Comparison of ENCODE assay signal across 10 cellular contexts in the genomic region with DNA sequence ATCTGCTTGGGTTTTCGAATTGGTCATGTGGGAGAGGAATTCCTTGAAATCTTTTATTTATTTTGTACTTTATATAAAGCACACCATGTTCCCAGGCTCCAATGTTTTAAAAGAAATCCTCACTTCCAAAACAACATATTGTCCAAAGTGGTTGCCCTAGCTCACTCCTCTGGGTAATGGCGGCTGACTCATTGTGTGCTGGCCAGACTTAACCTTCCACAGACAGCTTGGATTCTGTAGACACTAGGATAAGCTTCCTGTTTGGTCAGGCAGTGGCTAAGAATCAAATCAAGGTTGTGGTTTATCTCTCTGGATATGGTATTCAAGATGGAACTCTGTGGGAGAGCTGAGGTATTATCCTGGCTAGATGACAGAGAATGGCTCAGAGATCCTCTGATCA. TPM values are rescaled to one million over a fixed set of nuclear protein-coding genes. Genes with fewer than 3 reads are reported as not detected.
DNase-seq lines count a peak whose midpoint lies in the region; ATAC-seq and TF ChIP-seq lines count a peak whose summit lies in the region.
"Had no signal": no experiment of that assay in that cellular context is flagged by ENCODE, and none has a peak within 500 bp of the region (broad histone marks: within the 10 kb centered on the region; RNA-seq: fewer than 3 reads in every experiment).

No MANE protein-coding gene starts in this region.

- H3K27ac ChIP-seq in HCT116 (ENCODE audit: low read depth, low read length) (no peak overlapping the region), adrenal gland (no peak overlapping the region), heart left ventricle (peak overlapping the region in 6 of 12 donors; percentile 9 to 57 (median 38))
- H3K27ac ChIP-seq: uterus had no signal

- H2AFZ ChIP-seq in HCT116 (ENCODE audit: low read depth, low read length, poor library complexity, severe bottlenecking), result no peak overlapping the region

- H3K4me3 ChIP-seq in HCT116 (replicated peaks in 1 of 2; ENCODE audit: low read depth in 1 of 2, low read length in 2 of 2), result no peak overlapping the region
- H3K4me3 ChIP-seq in adrenal gland, result no peak overlapping the region
- no peak overlapping the region for H3K4me3 ChIP-seq in heart left ventricle
- H3K4me3 ChIP-seq: uterus had no signal

- 46 to 67% (median 50%) methylated on average over 2 of the region's 2 CpGs for WGBS in adrenal gland, 4 donors
- WGBS in heart left ventricle, 4 donors, result 61 to 73% (median 69%) methylated on average over 2 of the region's 2 CpGs

- CTCF ChIA-PET in HCT116 (lab: Charles Lee), result interaction anchor here (1.2 kb wide), 1 partner anchor 417 kb away, joined by 3 read pairs; no protein-coding TSS in a partner anchor

- TF ChIP-seq RAD21 in HCT116 (IDR thresholded peaks at IDR 0.05; ENCODE audit: low read depth), result no peak

- intact Hi-C loops in HCT116 (cut with micrococcal nuclease) (no loop called here), adrenal gland (cut with DNase I) (loop anchor here in 1 of 2 donors (10.0 kb wide), 1 partner anchor 403 kb away; no protein-coding TSS in a partner anchor), heart left ventricle (cut with DNase I) (loop anchor here in 2 of 10 donors (10.0 kb wide), 1 partner anchor 403 kb away; no protein-coding TSS in a partner anchor)

- POLR2A ChIA-PET in HCT116 (lab: Charles Lee), result no interaction called here

- H3K36me3 ChIP-seq in HCT116 (ENCODE audit: control insufficient read depth in 1 of 2, insufficient read depth in 2 of 2, low read length in 2 of 2) (no peaks in the 10 kb centered on the region), adrenal gland (replicated peaks in 1 of 2) (no peaks in the 10 kb centered on the region), heart left ventricle (no peaks in the 10 kb centered on the region)
- H3K36me3 ChIP-seq: uterus had no signal

- peaks cover 0 to 6% of the 10 kb centered on the region in 2 experiments; a peak in 2 of 4 replicates for H3K4me1 ChIP-seq in HCT116 (ENCODE audit: control insufficient read depth in 1 of 2, insufficient read depth in 2 of 2, low read length in 2 of 2)
- peaks cover 7 to 8% of the 10 kb centered on the region in 2 donors for H3K4me1 ChIP-seq in adrenal gland (replicated peaks in 1 of 2)
- H3K4me1 ChIP-seq in heart left ventricle, result peaks cover 0 to 19% (median 6%) of the 10 kb centered on the region in 12 donors
- H3K4me1 ChIP-seq: uterus had no signal

- H4K20me1 ChIP-seq in HCT116 (ENCODE audit: insufficient read depth), result no peaks in the 10 kb centered on the region

- peak; percentile 15 for DNase-seq in HCT116 (ENCODE audit: low read depth, low spot score)
- peak in 4 of 7 donors; percentile 3 to 58 (median 22) for DNase-seq in adrenal gland
- peak in 2 of 5 donors; percentile 38 to 68 for DNase-seq in heart left ventricle
- peak; percentile 94 for DNase-seq in stromal cell of bone marrow (ENCODE audit: low read depth)
- no peak for DNase-seq in iPS-NIHi11 (ENCODE audit: low spot score)
- no peak for DNase-seq in activated effector memory CD4-positive, alpha-beta T cell treated with anti-CD3 and anti-CD28 coated beads, Interleukin-2, amount 50 U/mL, for 16 hours
- DNase-seq in SKM-1 (lab: John Stamatoyannopoulos, UW; ENCODE audit: unreplicated experiment), result no peak
- DNase-seq: activated CD8-positive, alpha-beta T cell treated with anti-CD3 and anti-CD28 coated beads for 36 hours; uterus had no signal

- TF ChIP-seq POLR2A in HCT116 (IDR thresholded peaks at IDR 0.05; ENCODE audit: borderline replicate concordance, extremely low read depth, insufficient read depth, insufficient read length) (no peak), adrenal gland (IDR thresholded peaks at IDR 0.05) (no peak), heart left ventricle (IDR thresholded peaks at IDR 0.05) (no peak)

- H3K9me2 ChIP-seq in HCT116 (ENCODE audit: insufficient read depth), result no peaks in the 10 kb centered on the region

- H3K4me2 ChIP-seq in HCT116 (ENCODE audit: low read length), result no peak overlapping the region

- BruUV-seq in HCT116 (replicated peaks; lab: Mats Ljungman, UMichigan), result no TSS peak

- ATAC-seq in HCT116 (peak; percentile 61; the same call in 1 of the 2 replicates), heart left ventricle (peak; percentile 84 to 97 (median 90)), GM18909 (IDR thresholded peaks at IDR 0.05; ENCODE audit: poor library complexity, unreplicated experiment) (no peak)
- ATAC-seq: activated CD8-positive, alpha-beta T cell treated with anti-CD3 and anti-CD28 coated beads for 36 hours had no signal

- H3K9ac ChIP-seq in HCT116 (ENCODE audit: low read length), result no peak overlapping the region

- no peaks in the 10 kb centered on the region for H3K9me3 ChIP-seq in HCT116 (ENCODE audit: control insufficient read depth in 1 of 2, insufficient read depth in 1 of 2, low read depth in 1 of 2, low read length in 2 of 2)
- no peaks in the 10 kb centered on the region for H3K9me3 ChIP-seq in adrenal gland (replicated peaks in 1 of 3)
- no peaks in the 10 kb centered on the region for H3K9me3 ChIP-seq in heart left ventricle
- H3K9me3 ChIP-seq: uterus had no signal

- TF ChIP-seq CTCF in HCT116 (IDR thresholded peaks at IDR 0.05 in 2 of 3, conservative IDR thresholded peaks at IDR 0.05 in 1 of 3; ENCODE audit: borderline replicate concordance in 1 of 3, insufficient read depth in 1 of 3, low read depth in 2 of 3, low read length in 2 of 3) (no peak), adrenal gland (IDR thresholded peaks at IDR 0.05) (no peak), heart left ventricle (IDR thresholded peaks at IDR 0.05) (no peak)

- H3K27me3 ChIP-seq in HCT116 (ENCODE audit: insufficient read depth, low read length), result no peaks in the 10 kb centered on the region
- H3K27me3 ChIP-seq in adrenal gland, result no peaks in the 10 kb centered on the region
- H3K27me3 ChIP-seq in heart left ventricle, result no peaks in the 10 kb centered on the region
- H3K27me3 ChIP-seq: uterus had no signal

- H3K79me2 ChIP-seq in HCT116 (ENCODE audit: insufficient read depth, low read length), result no peaks in the 10 kb centered on the region

- RAD21 ChIA-PET in HCT116 (lab: Charles Lee; ENCODE audit: low non-redundant PET in 1 of 2, low total read pairs in 2 of 2, uncharacterized antibody in 2 of 2, unreplicated experiment in 2 of 2), result no interaction called here

TF ChIP-seq in HCT116, 20 proteins besides CTCF, POLR2A, EP300 and RAD21:
- TF ChIP-seq FOSL1 (IDR thresholded peaks at IDR 0.05; ENCODE audit: low read depth), result peak; percentile 16; the same call in 1 of the 2 replicates
- TF ChIP-seq REST (IDR thresholded peaks at IDR 0.05; ENCODE audit: low read depth), result no peak
- 0 out of 2 replicates have a peak, but pooled peaks have one; percentile 17 for TF ChIP-seq SP1 (IDR thresholded peaks at IDR 0.05; ENCODE audit: low read depth)

RNA-seq across cellular contexts. Expression of gene FAM98B, which starts 55.8 kb away (rescaled TPM):
- total RNA-seq in HCT116 (2021; ENCODE audit: unreplicated experiment) (44.3 TPM), adrenal gland (10 to 100 TPM in 6 of 8 donors, 1 to 10 TPM in 2; 3.0 to 20.6 (median 14.2) TPM), heart left ventricle (10 to 100 TPM in 7 of 9 donors, 1 to 10 TPM in 2; 7.8 to 29.4 (median 23.3) TPM)
- polyA plus RNA-seq in HCT116 (2012), result 9.1 and 10.3 TPM in 2 replicates
- polyA plus RNA-seq in adrenal gland (10 to 100 TPM in 1 of 3 donors, 1 to 10 TPM in 2; 5.2 to 30.1 (median 6.8) TPM), heart left ventricle (10 to 100 TPM in 1 of 2 donors, 1 to 10 TPM in 1; 9.6 to 10.5 TPM)

Comparison
In these comparisons a context has a peak if more than half of its experiments do, and no peak if none do; other contexts are left out.
1. DNase-seq: peak in HCT116 (single experiment), adrenal gland (4 of 7) and stromal cell of bone marrow (single experiment); none in iPS-NIHi11 (single experiment), activated effector memory CD4-positive, alpha-beta T cell treated with anti-CD3 and anti-CD28 coated beads, Interleukin-2, amount 50 U/mL, for 16 hours (single experiment) and SKM-1 (single experiment).